In the genomic region with DNA sequence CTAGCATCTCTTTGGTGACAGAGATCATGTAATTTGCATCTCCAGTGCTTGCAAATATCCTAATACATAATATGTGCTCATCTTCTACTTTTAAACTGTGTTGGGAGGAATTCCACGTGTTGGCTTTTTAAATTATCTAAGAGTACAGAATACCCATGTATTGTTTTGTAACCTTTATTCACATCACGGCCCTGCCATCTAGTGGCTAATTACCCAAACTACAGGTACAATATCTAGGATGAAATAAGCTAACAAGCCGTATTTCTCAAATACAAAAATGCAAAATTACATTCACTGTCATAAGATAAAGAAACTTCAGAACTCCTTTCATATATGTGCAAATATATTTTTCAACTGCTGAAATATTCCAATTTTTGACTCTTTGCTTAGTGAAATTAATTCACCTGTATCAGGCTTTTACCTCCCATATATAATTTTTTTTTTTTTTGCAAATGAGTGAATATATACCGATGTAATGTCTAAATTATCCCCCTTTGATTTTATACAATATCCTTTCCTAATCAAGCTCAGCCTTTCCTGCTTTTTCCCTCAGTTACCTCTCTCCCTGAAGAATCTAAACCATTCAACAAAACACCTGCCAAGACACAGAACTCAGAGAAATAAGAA, we compare ENCODE assay signal across 9 cellular contexts. TPM values are rescaled to one million over a fixed set of nuclear protein-coding genes. Genes with fewer than 3 reads are reported as not detected.
A peak's percentile ranks its signal among the peaks of the same experiment; 100 is the strongest.
DNase-seq lines count a peak whose midpoint lies in the region; ATAC-seq and TF ChIP-seq lines count a peak whose summit lies in the region.
"Had no signal": no experiment of that assay in that cellular context is flagged by ENCODE, and none has a peak within 500 bp of the region (broad histone marks: within the 10 kb centered on the region; RNA-seq: fewer than 3 reads in every experiment).

No MANE protein-coding gene starts in this region.

- no peak overlapping the region for H3K4me3 ChIP-seq in HL-60 (replicated peaks; ENCODE audit: insufficient read depth, low read length)

- TF ChIP-seq CTCF in 22Rv1 (IDR thresholded peaks at IDR 0.05): peak; percentile 89
- peak; percentile 50 for TF ChIP-seq CTCF in HL-60 (IDR thresholded peaks at IDR 0.05; ENCODE audit: insufficient read depth, low read length)
- peak; percentile 54 for TF ChIP-seq CTCF in osteocyte (IDR thresholded peaks at IDR 0.05)

- peak; percentile 19 for DNase-seq in GM03348 (ENCODE audit: low spot score)
- DNase-seq in HL-60 (ENCODE audit: low read depth in 1 of 2, low spot score in 1 of 2): peak in 1 of 2 experiments; percentile 34
- DNase-seq in SHP77 (lab: John Stamatoyannopoulos, UW): peak; percentile 3 to 23
- DNase-seq in erythroblast (lab: John Stamatoyannopoulos, UW): peak; percentile 55 to 70
- DNase-seq in osteocyte (ENCODE audit: extremely low spot score, unreplicated experiment): no peak
- no peak for DNase-seq in NCI-H1105 (lab: John Stamatoyannopoulos, UW)

- TF ChIP-seq POLR2A in erythroblast (IDR thresholded peaks at IDR 0.05; ENCODE audit: low read length): no peak

- H3K9me3 Mint-ChIP-seq in osteocyte (ENCODE audit: unreplicated experiment): peaks cover 12% of the 10 kb centered on the region
- H3K9me3 Mint-ChIP-seq: central memory CD8-positive, alpha-beta T cell had no signal

- H3K27ac Mint-ChIP-seq in osteocyte (ENCODE audit: unreplicated experiment): no peak overlapping the region

- H3K27ac ChIP-seq in 22Rv1: no peak overlapping the region
- H3K27ac ChIP-seq in HL-60 (replicated peaks): no peak overlapping the region

- H3K4me3 Mint-ChIP-seq in osteocyte (ENCODE audit: unreplicated experiment): no peak overlapping the region
- H3K4me3 Mint-ChIP-seq: central memory CD8-positive, alpha-beta T cell had no signal

- H3K4me1 Mint-ChIP-seq in osteocyte (ENCODE audit: unreplicated experiment): peaks cover 9% of the 10 kb centered on the region
- H3K4me1 Mint-ChIP-seq: central memory CD8-positive, alpha-beta T cell had no signal

- peaks cover 11% of the 10 kb centered on the region for H3K27me3 Mint-ChIP-seq in osteocyte (ENCODE audit: unreplicated experiment)

- no peaks in the 10 kb centered on the region for H3K27me3 ChIP-seq in HL-60 (ENCODE audit: insufficient read depth, poor library complexity, severe bottlenecking)

- ATAC-seq in HG03045 (IDR thresholded peaks at IDR 0.05; ENCODE audit: unreplicated experiment): no peak

- H3K36me3 Mint-ChIP-seq in osteocyte (ENCODE audit: unreplicated experiment): peaks cover 2% of the 10 kb centered on the region

RNA-seq across cellular contexts. Expression of gene LSM8, which starts 30.3 kb away (rescaled TPM):
- 27.3 and 31.1 TPM in 2 replicates for total RNA-seq in osteocyte

Comparison
In these comparisons a context has a peak if more than half of its experiments do, and no peak if none do; other contexts are left out.
1. DNase-seq: peak in GM03348 (single experiment), SHP77 (2 of 2) and erythroblast (2 of 2); none in osteocyte (single experiment) and NCI-H1105 (single experiment).
2. Peak in every context shown above with its lines, with median percentiles within 50 percentile points of each other: CTCF ChIP-seq.